In the genomic region with DNA sequence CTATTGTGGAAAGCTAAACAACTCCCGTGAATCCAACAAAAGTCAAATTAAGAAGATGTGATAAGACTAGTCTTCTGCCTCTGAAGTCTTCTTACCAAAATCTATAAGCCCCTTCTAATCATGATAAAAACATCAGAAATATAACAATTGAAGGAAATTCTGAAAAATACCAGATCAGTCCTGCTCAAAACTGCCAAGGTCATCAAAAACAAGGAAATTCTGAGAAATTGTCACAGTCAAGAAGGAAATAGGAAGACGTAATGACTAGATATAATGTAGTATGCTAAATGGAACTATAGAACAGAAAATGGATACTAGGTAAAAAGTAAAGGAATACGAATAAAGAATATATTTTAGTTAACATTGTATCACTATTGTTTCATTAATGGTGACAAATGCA, we compare ENCODE assay signal across 5 cellular contexts.
"Had no signal": no experiment of that assay in that cellular context is flagged by ENCODE, and none has a peak within 500 bp of the region (broad histone marks: within the 10 kb centered on the region; RNA-seq: fewer than 3 reads in every experiment).

No MANE protein-coding gene starts in this region.

- H3K27ac ChIP-seq: HL-60, KMS-11 had no signal

- H3K4me2 ChIP-seq: KMS-11 had no signal

- FAIRE-seq: HTR-8/SVneo had no signal

- DNase-seq: KBM-7, KG1 had no signal

- H3K9ac ChIP-seq: KMS-11 had no signal
